ENCODE assay signal across 1 cellular context in the genomic region with DNA sequence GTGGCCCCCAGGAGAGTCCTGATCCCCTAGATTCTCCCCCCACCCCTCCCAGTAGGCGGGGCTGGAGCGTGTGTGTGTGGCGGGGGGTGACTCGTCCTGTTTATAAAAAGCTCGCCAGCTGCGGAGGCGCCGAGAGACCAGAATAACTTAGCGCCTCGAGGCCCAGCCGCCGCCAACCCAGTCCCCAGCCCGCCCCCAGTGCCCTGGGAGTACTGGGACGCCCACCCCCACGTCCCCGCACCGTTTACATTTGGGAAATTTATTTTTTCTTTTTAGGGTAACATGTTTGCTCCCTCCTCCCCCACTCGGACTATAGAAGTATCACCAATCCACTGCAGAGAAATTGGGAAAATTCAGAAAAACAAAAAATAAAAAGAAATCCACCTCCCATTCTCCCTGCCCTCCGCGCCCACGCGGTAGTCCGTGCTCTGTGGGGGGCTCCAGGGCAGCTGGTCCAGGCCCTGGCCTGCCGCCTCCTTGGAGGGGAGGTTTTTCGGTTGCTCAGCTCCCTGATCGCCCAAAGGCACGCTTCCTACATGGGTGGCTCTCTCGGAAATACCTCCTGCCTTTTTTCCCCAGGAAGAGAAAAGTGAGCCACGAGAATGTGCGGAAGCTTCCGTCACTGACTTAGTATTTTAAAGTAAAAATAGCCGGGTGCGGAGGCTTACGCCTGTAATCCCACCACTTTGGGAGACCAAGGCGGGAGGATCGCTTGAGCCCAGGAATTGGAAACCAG.
A peak's percentile ranks its signal among the peaks of the same experiment; 100 is the strongest.
TF ChIP-seq lines count a peak whose summit lies in the region.

No MANE protein-coding gene starts in this region.

TF ChIP-seq in HepG2, 621 proteins besides CTCF, POLR2A, EP300 and RAD21 (continued from another document):
- TF ChIP-seq, protein P1, sequence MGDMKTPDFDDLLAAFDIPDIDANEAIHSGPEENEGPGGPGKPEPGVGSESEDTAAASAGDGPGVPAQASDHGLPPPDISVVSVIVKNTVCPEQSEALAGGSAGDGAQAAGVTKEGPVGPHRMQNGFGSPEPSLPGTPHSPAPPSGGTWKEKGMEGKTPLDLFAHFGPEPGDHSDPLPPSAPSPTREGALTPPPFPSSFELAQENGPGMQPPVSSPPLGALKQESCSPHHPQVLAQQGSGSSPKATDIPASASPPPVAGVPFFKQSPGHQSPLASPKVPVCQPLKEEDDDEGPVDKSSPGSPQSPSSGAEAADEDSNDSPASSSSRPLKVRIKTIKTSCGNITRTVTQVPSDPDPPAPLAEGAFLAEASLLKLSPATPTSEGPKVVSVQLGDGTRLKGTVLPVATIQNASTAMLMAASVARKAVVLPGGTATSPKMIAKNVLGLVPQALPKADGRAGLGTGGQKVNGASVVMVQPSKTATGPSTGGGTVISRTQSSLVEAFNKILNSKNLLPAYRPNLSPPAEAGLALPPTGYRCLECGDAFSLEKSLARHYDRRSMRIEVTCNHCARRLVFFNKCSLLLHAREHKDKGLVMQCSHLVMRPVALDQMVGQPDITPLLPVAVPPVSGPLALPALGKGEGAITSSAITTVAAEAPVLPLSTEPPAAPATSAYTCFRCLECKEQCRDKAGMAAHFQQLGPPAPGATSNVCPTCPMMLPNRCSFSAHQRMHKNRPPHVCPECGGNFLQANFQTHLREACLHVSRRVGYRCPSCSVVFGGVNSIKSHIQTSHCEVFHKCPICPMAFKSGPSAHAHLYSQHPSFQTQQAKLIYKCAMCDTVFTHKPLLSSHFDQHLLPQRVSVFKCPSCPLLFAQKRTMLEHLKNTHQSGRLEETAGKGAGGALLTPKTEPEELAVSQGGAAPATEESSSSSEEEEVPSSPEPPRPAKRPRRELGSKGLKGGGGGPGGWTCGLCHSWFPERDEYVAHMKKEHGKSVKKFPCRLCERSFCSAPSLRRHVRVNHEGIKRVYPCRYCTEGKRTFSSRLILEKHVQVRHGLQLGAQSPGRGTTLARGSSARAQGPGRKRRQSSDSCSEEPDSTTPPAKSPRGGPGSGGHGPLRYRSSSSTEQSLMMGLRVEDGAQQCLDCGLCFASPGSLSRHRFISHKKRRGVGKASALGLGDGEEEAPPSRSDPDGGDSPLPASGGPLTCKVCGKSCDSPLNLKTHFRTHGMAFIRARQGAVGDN (CRISPR knock-in tag; IDR thresholded peaks at IDR 0.05) = peak; percentile 38; the same call in 1 of the 2 replicates
- TF ChIP-seq, protein P2, sequence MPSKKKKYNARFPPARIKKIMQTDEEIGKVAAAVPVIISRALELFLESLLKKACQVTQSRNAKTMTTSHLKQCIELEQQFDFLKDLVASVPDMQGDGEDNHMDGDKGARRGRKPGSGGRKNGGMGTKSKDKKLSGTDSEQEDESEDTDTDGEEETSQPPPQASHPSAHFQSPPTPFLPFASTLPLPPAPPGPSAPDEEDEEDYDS (CRISPR knock-in tag; IDR thresholded peaks at IDR 0.05) = peak; percentile 57; the same call in 1 of the 2 replicates
TF ChIP-seq in HepG2: peak in this region for 11.
